Comparison of ENCODE assay signal across 8 cellular contexts in the genomic region with DNA sequence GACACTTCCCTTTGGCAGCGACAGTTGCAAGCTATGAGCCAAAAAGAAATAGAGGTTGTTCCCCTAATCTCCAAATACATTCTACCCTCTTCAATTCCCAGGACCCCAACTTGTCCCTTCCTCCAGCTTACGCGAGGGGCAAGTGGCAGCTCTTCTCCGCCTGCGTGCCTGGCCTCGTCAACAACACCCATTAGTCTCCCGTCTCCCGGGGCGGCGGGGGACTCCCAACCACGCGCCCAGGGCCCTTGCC.
DNase-seq lines count a peak whose midpoint lies in the region; ATAC-seq and TF ChIP-seq lines count a peak whose summit lies in the region.

No MANE protein-coding gene starts in this region.

- no peaks in the 10 kb centered on the region for H3K27me3 ChIP-seq in ACC112 (ENCODE audit: insufficient read depth, low read length)
- H3K27me3 ChIP-seq in HUES6 (ENCODE audit: control insufficient read depth, insufficient read depth, low read length), result no peaks in the 10 kb centered on the region
- H3K27me3 ChIP-seq in muscle layer of colon (ENCODE audit: control insufficient read depth in 1 of 2, insufficient read depth in 2 of 2, low read length in 2 of 2), result no peaks in the 10 kb centered on the region

- peaks cover 10% of the 10 kb centered on the region for H3K36me3 ChIP-seq in ACC112 (ENCODE audit: insufficient read depth, low read length)
- H3K36me3 ChIP-seq in HUES6 (ENCODE audit: control insufficient read depth, insufficient read depth, low read length), result peaks cover 8% of the 10 kb centered on the region; the same call in 1 of the 2 replicates
- H3K36me3 ChIP-seq in muscle layer of colon (ENCODE audit: insufficient read depth, low read length), result no peaks in the 10 kb centered on the region

- H3K9ac ChIP-seq in HUES6 (ENCODE audit: low read length), result peak overlapping the region; percentile 73
- H3K9ac ChIP-seq in muscle layer of colon (ENCODE audit: low read length), result peak overlapping the region; percentile 19

- peak overlapping the region; percentile 74 for H3K4me3 ChIP-seq in ACC112 (ENCODE audit: low read depth, low read length)
- H3K4me3 ChIP-seq in HUES6 (ENCODE audit: low read depth, low read length), result peak overlapping the region; percentile 62
- H3K4me3 ChIP-seq in choroid plexus epithelial cell (ENCODE audit: low read depth, low read length), result peak overlapping the region; percentile 67
- peak overlapping the region; percentile 28 to 58 for H3K4me3 ChIP-seq in muscle layer of colon (ENCODE audit: low read depth in 1 of 2, low read length in 2 of 2)

- peaks cover 33% of the 10 kb centered on the region for H3K79me2 ChIP-seq in ACC112 (ENCODE audit: control insufficient read depth, insufficient read depth, low read length, unreplicated experiment)

- peaks cover 36% of the 10 kb centered on the region for H3K4me1 ChIP-seq in ACC112 (ENCODE audit: control insufficient read depth, insufficient read depth, low read length, unreplicated experiment)
- H3K4me1 ChIP-seq in HUES6 (ENCODE audit: control insufficient read depth, insufficient read depth, low read length), result peaks cover 38% of the 10 kb centered on the region
- peaks cover 33% of the 10 kb centered on the region for H3K4me1 ChIP-seq in muscle layer of colon (ENCODE audit: insufficient read depth, low read length)

- peak overlapping the region; percentile 34 for H3K27ac ChIP-seq in ACC112 (ENCODE audit: low read depth, low read length)
- H3K27ac ChIP-seq in HUES6 (ENCODE audit: low read depth, low read length), result peak overlapping the region; percentile 81; the same call in 1 of the 2 replicates
- peak overlapping the region; percentile 53 for H3K27ac ChIP-seq in muscle layer of colon (ENCODE audit: low read depth, low read length)

- no peak for TF ChIP-seq CTCF in choroid plexus epithelial cell (conservative IDR thresholded peaks at IDR 0.05; ENCODE audit: low read depth, low read length)

- no peak for ATAC-seq in HG02623 (IDR thresholded peaks at IDR 0.05; ENCODE audit: unreplicated experiment)

- peak overlapping the region; percentile 81 for H2AFZ ChIP-seq in ACC112 (ENCODE audit: low read length, unreplicated experiment)

- H3K9me3 ChIP-seq in HUES6 (ENCODE audit: control insufficient read depth, insufficient read depth, low read depth, low read length), result no peaks in the 10 kb centered on the region
- H3K9me3 ChIP-seq in muscle layer of colon (ENCODE audit: low read length), result no peaks in the 10 kb centered on the region

- DNase-seq in choroid plexus epithelial cell (ENCODE audit: low read depth) (no peak), GM03348 (ENCODE audit: low spot score) (no peak), iPS-NIHi7 (ENCODE audit: extremely low spot score) (no peak)
- DNase-seq in activated CD4-positive, CD25-positive, alpha-beta regulatory T cell treated with anti-CD3 and anti-CD28 coated beads, Interleukin-2, amount 50 U/mL, for 72 hours, result no peak
